10 cellular contexts compared by ENCODE assay signal in genomic region chr1:148362930-148363810, GRCh38.
DNase-seq lines count a peak whose midpoint lies in the region; ATAC-seq, FAIRE-seq and TF ChIP-seq lines count a peak whose summit lies in the region.
"Had no signal": no experiment of that assay in that cellular context is flagged by ENCODE, and none has a peak within 500 bp of the region (broad histone marks: within the 10 kb centered on the region; RNA-seq: fewer than 3 reads in every experiment).

No MANE protein-coding gene starts in this region.

- in situ Hi-C loops in K562 (cut with MboI) = loop anchor here (25.0 kb wide), 2 partner anchors 174 to 399 kb away; no protein-coding TSS in a partner anchor

- H3K4me1 Mint-ChIP-seq in CD4-positive, CD25-positive, alpha-beta regulatory T cell = peaks cover 4 to 26% (median 11%) of the 10 kb centered on the region in 4 donors

- H3K79me2 ChIP-seq in Loucy (ENCODE audit: insufficient read depth, low read length) (no peaks in the 10 kb centered on the region), K562 (ENCODE audit: control insufficient read depth, insufficient read depth, low read length) (no peaks in the 10 kb centered on the region)

- intact Hi-C loops in K562 (cut with micrococcal nuclease) = no loop called here
- intact Hi-C loops in pancreas (cut with DNase I) = no loop called here
- intact Hi-C loops in adrenal gland (cut with DNase I) = no loop called here

- H3K27ac ChIP-seq in CD4-positive, CD25-positive, alpha-beta regulatory T cell (ENCODE audit: insufficient read depth, low read length, poor library complexity, severe bottlenecking) = no peak overlapping the region
- H3K27ac ChIP-seq in K562 (ENCODE audit: extremely low read depth, low read depth, low read length) (no peak overlapping the region), mesodermal cell (ENCODE audit: low read depth, low read length, severe bottlenecking) (no peak overlapping the region), pancreas (no peak overlapping the region), adrenal gland (no peak overlapping the region)

- ATAC-seq in CD4-positive, CD25-positive, alpha-beta regulatory T cell (ENCODE audit: low read depth in 2 of 2) = no peak
- no peak for ATAC-seq in K562
- no peak for ATAC-seq in HG03108 (IDR thresholded peaks at IDR 0.05; ENCODE audit: unreplicated experiment)
- no peak for ATAC-seq in pancreas

- TF ChIP-seq EP300 in K562 (IDR thresholded peaks at IDR 0.05; ENCODE audit: low read length) = no peak

- TF ChIP-seq CTCF in Loucy (conservative IDR thresholded peaks at IDR 0.05; ENCODE audit: low read length) = no peak
- no peak for TF ChIP-seq CTCF in K562 (IDR thresholded peaks at IDR 0.05 in 2 of 3, conservative IDR thresholded peaks at IDR 0.05 in 1 of 3; ENCODE audit: insufficient read depth in 2 of 3, low read depth in 1 of 3, low read length in 3 of 3)
- no peak for TF ChIP-seq CTCF in pancreas (IDR thresholded peaks at IDR 0.05)
- no peak for TF ChIP-seq CTCF in adrenal gland (IDR thresholded peaks at IDR 0.05)

- no peaks in the 10 kb centered on the region for H3K9me3 Mint-ChIP-seq in CD4-positive, CD25-positive, alpha-beta regulatory T cell

- no peaks in the 10 kb centered on the region for H3K9me1 ChIP-seq in K562 (ENCODE audit: control insufficient read depth, insufficient read depth, low read length)

- H3K9me3 ChIP-seq in CD4-positive, CD25-positive, alpha-beta regulatory T cell (ENCODE audit: control insufficient read depth in 2 of 2, low read length in 2 of 2) = no peaks in the 10 kb centered on the region
- H3K9me3 ChIP-seq in Loucy (ENCODE audit: insufficient read depth, low read depth, low read length) (no peaks in the 10 kb centered on the region), K562 (replicated peaks; ENCODE audit: control insufficient read depth, insufficient read depth, low read depth, low read length) (no peaks in the 10 kb centered on the region), mesodermal cell (ENCODE audit: control insufficient read depth, low read length) (no peaks in the 10 kb centered on the region), pancreas (no peaks in the 10 kb centered on the region), adrenal gland (replicated peaks in 1 of 3) (no peaks in the 10 kb centered on the region)

- peaks cover 57% of the 10 kb centered on the region for H3K27me3 Mint-ChIP-seq in CD4-positive, CD25-positive, alpha-beta regulatory T cell

- H3K9ac ChIP-seq in Loucy (ENCODE audit: low read depth, low read length, poor library complexity, severe bottlenecking) (no peak overlapping the region), K562 (ENCODE audit: insufficient read depth in 1 of 2, low read depth in 2 of 2, low read length in 2 of 2) (no peak overlapping the region)

- FAIRE-seq in K562 (lab: Jason Lieb, UNC) = no peak
- no peak for FAIRE-seq in pancreas (lab: Jason Lieb, UNC)

- BruUV-seq in K562 (replicated peaks; lab: Mats Ljungman, UMichigan) = no TSS peak

- peaks cover 16% of the 10 kb centered on the region for H3K27me3 ChIP-seq in CD4-positive, CD25-positive, alpha-beta regulatory T cell (ENCODE audit: control insufficient read depth, insufficient read depth, low read length)
- H3K27me3 ChIP-seq in Loucy (ENCODE audit: insufficient read depth, low read length, poor library complexity, severe bottlenecking) (no peaks in the 10 kb centered on the region), K562 (ENCODE audit: control insufficient read depth in 2 of 2, insufficient read depth in 2 of 2, low read length in 2 of 2) (no peaks in the 10 kb centered on the region; a peak in 1 of 5 replicates), pancreas (peaks cover 0 to 3% (median 1%) of the 10 kb centered on the region in 4 donors), adrenal gland (peaks cover 17% of the 10 kb centered on the region)

- 37% methylated on average over 14 of the region's 14 CpGs for WGBS in K562 (ENCODE audit: insufficient coverage, low coverage, missing lambda C conversion rate)
- WGBS in mesodermal cell (ENCODE audit: insufficient coverage in 2 of 2), 2 experiments = 87 to 89% methylated on average over 12 to 13 of the region's 14 CpGs
- WGBS in pancreas, 2 donors = 71 to 75% methylated on average over 14 of the region's 14 CpGs
- WGBS in adrenal gland, 4 donors = 69 to 72% (median 72%) methylated on average over 13 to 14 of the region's 14 CpGs

- H3K9me2 ChIP-seq in Loucy (replicated peaks; ENCODE audit: low read depth, low read length) = no peaks in the 10 kb centered on the region

- DNase-seq in CD4-positive, CD25-positive, alpha-beta regulatory T cell = peak in 1 of 3 donors; percentile 64
- DNase-seq in K562 (ENCODE audit: extremely low read depth in 1 of 4, low spot score in 3 of 4) (no peak), COLO829 (ENCODE audit: low spot score) (no peak), pancreas (no peak), adrenal gland (no peak)
- DNase-seq: NCI-H2081, SHP77 treated with DMSO at 0.1 percent for 48 hours had no signal

- peaks cover 12% of the 10 kb centered on the region for H3K4me1 ChIP-seq in CD4-positive, CD25-positive, alpha-beta regulatory T cell (ENCODE audit: control insufficient read depth, insufficient read depth, low read length, poor library complexity, severe bottlenecking)
- H3K4me1 ChIP-seq in Loucy (ENCODE audit: insufficient read depth, low read length, poor library complexity, severe bottlenecking) = peaks cover 18% of the 10 kb centered on the region
- H3K4me1 ChIP-seq in K562 (replicated peaks in 1 of 2; ENCODE audit: control insufficient read depth in 2 of 2, insufficient read depth in 2 of 2, low read length in 2 of 2) = peaks cover 0 to 3% of the 10 kb centered on the region in 2 experiments; a peak in 3 of 5 replicates
- H3K4me1 ChIP-seq in mesodermal cell (ENCODE audit: control insufficient read depth, insufficient read depth, low read length, poor library complexity, severe bottlenecking) = no peaks in the 10 kb centered on the region
- H3K4me1 ChIP-seq in pancreas = no peaks in the 10 kb centered on the region
- no peaks in the 10 kb centered on the region for H3K4me1 ChIP-seq in adrenal gland (replicated peaks in 1 of 2)

- H3K4me2 ChIP-seq in Loucy (ENCODE audit: low read depth, low read length, poor library complexity, severe bottlenecking) = peak overlapping the region; percentile 36
- no peak overlapping the region for H3K4me2 ChIP-seq in K562 (ENCODE audit: insufficient read depth, low read length)

- CTCF ChIA-PET in K562 (lab: Yijun Ruan, JAX; ENCODE audit: low intra/inter-chr PET ratio) = no interaction called here

- H3K36me3 ChIP-seq in CD4-positive, CD25-positive, alpha-beta regulatory T cell (ENCODE audit: control insufficient read depth, insufficient read depth, low read length) = no peaks in the 10 kb centered on the region
- H3K36me3 ChIP-seq in Loucy (ENCODE audit: insufficient read depth, low read length) = no peaks in the 10 kb centered on the region
- no peaks in the 10 kb centered on the region for H3K36me3 ChIP-seq in K562 (ENCODE audit: control insufficient read depth, insufficient read depth, low read length)
- H3K36me3 ChIP-seq in mesodermal cell (ENCODE audit: control insufficient read depth, insufficient read depth, low read length) = no peaks in the 10 kb centered on the region
- no peaks in the 10 kb centered on the region for H3K36me3 ChIP-seq in pancreas
- H3K36me3 ChIP-seq in adrenal gland (replicated peaks in 1 of 2) = no peaks in the 10 kb centered on the region

- no peaks in the 10 kb centered on the region for H3K36me3 Mint-ChIP-seq in CD4-positive, CD25-positive, alpha-beta regulatory T cell

- no peaks in the 10 kb centered on the region for H3F3A ChIP-seq in Loucy (ENCODE audit: low read depth)

- no peak for TF ChIP-seq POLR2A in K562 (conservative IDR thresholded peaks at IDR 0.05)
- TF ChIP-seq POLR2A in adrenal gland (IDR thresholded peaks at IDR 0.05) = no peak

- H3K27ac Mint-ChIP-seq in CD4-positive, CD25-positive, alpha-beta regulatory T cell = peak overlapping the region in 2 of 3 donors; percentile 85 to 90

- H4K20me1 ChIP-seq in Loucy (ENCODE audit: insufficient read depth, low read length, poor library complexity, severe bottlenecking) (no peaks in the 10 kb centered on the region), K562 (replicated peaks; ENCODE audit: control insufficient read depth, insufficient read depth, low read length) (no peaks in the 10 kb centered on the region)

- no peak for TF ChIP-seq RAD21 in K562 (CRISPR knock-in tag; conservative IDR thresholded peaks at IDR 0.05 in 1 of 2, IDR thresholded peaks at IDR 0.05 in 1 of 2)

- H2AFZ ChIP-seq in Loucy (ENCODE audit: low read length) (no peak overlapping the region), K562 (ENCODE audit: low read depth, low read length) (peak overlapping the region; percentile 38)

- no peak overlapping the region for H3K4me3 ChIP-seq in CD4-positive, CD25-positive, alpha-beta regulatory T cell (ENCODE audit: low read depth, low read length)
- H3K4me3 ChIP-seq in Loucy (ENCODE audit: low read length, poor library complexity, severe bottlenecking) = no peak overlapping the region
- no peak overlapping the region for H3K4me3 ChIP-seq in K562
- peak overlapping the region; percentile 8 for H3K4me3 ChIP-seq in mesodermal cell (ENCODE audit: extremely low read depth, insufficient read depth, low read length, poor library complexity, severe bottlenecking)
- H3K4me3 ChIP-seq in pancreas = no peak overlapping the region
- peak overlapping the region in 1 of 4 donors; percentile 5 for H3K4me3 ChIP-seq in adrenal gland

- POLR2A ChIA-PET in K562 (lab: Yijun Ruan, JAX) = no interaction called here

- H3K4me3 Mint-ChIP-seq in CD4-positive, CD25-positive, alpha-beta regulatory T cell = peak overlapping the region; percentile 83 to 92 (median 87)

TF ChIP-seq in K562, 482 proteins besides CTCF, POLR2A, EP300 and RAD21 (continues in another document):
- TF ChIP-seq XRCC5 (IDR thresholded peaks at IDR 0.05; ENCODE audit: low read depth, low read length) (no peak), FOXA3 (CRISPR knock-in tag; conservative IDR thresholded peaks at IDR 0.05 in 1 of 2, IDR thresholded peaks at IDR 0.05 in 1 of 2) (no peak), MYBL2 (IDR thresholded peaks at IDR 0.05; ENCODE audit: low read depth) (no peak), MYBL2 (CRISPR knock-in tag; IDR thresholded peaks at IDR 0.05; ENCODE audit: borderline replicate concordance) (no peak), C11orf30 (IDR thresholded peaks at IDR 0.05; ENCODE audit: low read depth) (peak; percentile 49)
